18 cellular contexts compared by ENCODE assay signal in the genomic region with DNA sequence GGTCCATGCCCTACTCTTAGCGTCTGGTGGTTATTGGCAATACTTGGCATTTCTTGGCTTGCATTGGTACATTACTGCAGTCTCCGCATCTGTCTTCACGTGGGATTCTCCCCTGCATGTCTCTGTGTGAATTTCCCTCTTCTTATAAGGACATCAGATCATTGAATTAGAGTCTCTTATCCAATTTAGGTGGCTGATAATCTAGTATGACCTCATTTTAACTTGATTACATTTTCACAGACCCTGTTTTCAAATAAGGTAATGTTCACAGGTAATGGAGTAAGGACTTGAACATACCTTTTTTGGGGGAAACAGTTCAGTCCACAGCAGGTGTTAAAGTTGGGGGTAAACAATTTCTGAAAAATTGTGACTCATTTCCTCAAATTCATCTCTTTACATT. TPM values are rescaled to one million over a fixed set of nuclear protein-coding genes. Genes with fewer than 3 reads are reported as not detected.
DNase-seq lines count a peak whose midpoint lies in the region; ATAC-seq and TF ChIP-seq lines count a peak whose summit lies in the region.
"Had no signal": no experiment of that assay in that cellular context is flagged by ENCODE, and none has a peak within 500 bp of the region (broad histone marks: within the 10 kb centered on the region; RNA-seq: fewer than 3 reads in every experiment).

No MANE protein-coding gene starts in this region.

- H3K4me1 ChIP-seq in foreskin keratinocyte: peaks cover 5% of the 10 kb centered on the region
- no peaks in the 10 kb centered on the region for H3K4me1 ChIP-seq in mesendoderm (ENCODE audit: control insufficient read depth, low read depth, low read length)

- intact Hi-C loops in activated CD4-positive, alpha-beta T cell treated with anti-CD3 and anti-CD28 coated beads for 36 hours (cut with DNase I, micrococcal nuclease): no loop called here
- intact Hi-C loops in natural killer cell (cut with micrococcal nuclease) (no loop called here), sciatic nerve (cut with DNase I) (no loop called here)

- H3K9ac ChIP-seq in mesendoderm (ENCODE audit: low read length): no peak overlapping the region

- no peaks in the 10 kb centered on the region for H3K36me3 ChIP-seq in mesendoderm (ENCODE audit: control insufficient read depth, insufficient read depth, low read length)

- peaks cover 27% of the 10 kb centered on the region for H3K36me3 Mint-ChIP-seq in activated CD4-positive, alpha-beta T cell treated with anti-CD3 and anti-CD28 coated beads for 36 hours (ENCODE audit: low read depth)
- no peaks in the 10 kb centered on the region for H3K36me3 Mint-ChIP-seq in natural killer cell
- H3K36me3 Mint-ChIP-seq in natural killer cell treated with Interleukin-12 subunit alpha and Interleukin-12 subunit beta and Interleukin-15 and Interleukin-18, amount 100 ng/mL, for 72 hours: no peaks in the 10 kb centered on the region

- peaks cover 33% of the 10 kb centered on the region for H3K79me1 ChIP-seq in mesendoderm (ENCODE audit: low read length)

- TF ChIP-seq CTCF in natural killer cell (IDR thresholded peaks at IDR 0.05) (no peak), foreskin keratinocyte (conservative IDR thresholded peaks at IDR 0.05) (no peak)

- H3K23ac ChIP-seq in mesendoderm (ENCODE audit: low read length): no peak overlapping the region

- H3K56ac ChIP-seq in mesendoderm (ENCODE audit: low read length): no peak overlapping the region

- DNase-seq in activated CD4-positive, alpha-beta T cell treated with anti-CD3 and anti-CD28 coated beads for 36 hours: no peak
- DNase-seq in activated CD4-positive, alpha-beta T cell treated with anti-CD3 and anti-CD28 coated beads, Interleukin-2, amount 50 U/mL, for 48 hours: no peak
- DNase-seq in natural killer cell: no peak
- DNase-seq in natural killer cell treated with Interleukin-12 subunit alpha and Interleukin-12 subunit beta and Interleukin-15 and Interleukin-18, amount 100 ng/mL, for 72 hours (ENCODE audit: low spot score): no peak
- DNase-seq in foreskin keratinocyte: no peak
- no peak for DNase-seq in sciatic nerve (ENCODE audit: low spot score)
- no peak for DNase-seq in mesendoderm
- DNase-seq: H7, Karpas-422, MV-4-11, NCI-H1105 treated with DMSO at 0.1 percent for 48 hours, NCI-H2029 treated with DMSO at 0.1 percent for 48 hours, NCI-H226, NCI-H524 treated with DMSO at 0.1 percent for 48 hours, RPMI8226, SIG-M5 had no signal

- peaks cover 38% of the 10 kb centered on the region for H3K4me1 Mint-ChIP-seq in activated CD4-positive, alpha-beta T cell treated with anti-CD3 and anti-CD28 coated beads for 36 hours
- peaks cover 44 to 59% of the 10 kb centered on the region in 2 donors for H3K4me1 Mint-ChIP-seq in natural killer cell
- H3K4me1 Mint-ChIP-seq in natural killer cell treated with Interleukin-12 subunit alpha and Interleukin-12 subunit beta and Interleukin-15 and Interleukin-18, amount 100 ng/mL, for 72 hours (ENCODE audit: low read depth in 2 of 2): peaks cover 41 to 48% of the 10 kb centered on the region in 2 donors

- H2BK5ac ChIP-seq in mesendoderm (ENCODE audit: low read length): no peak overlapping the region

- H2BK120ac ChIP-seq in mesendoderm (ENCODE audit: low read depth, low read length): no peak overlapping the region

- H3K4me3 Mint-ChIP-seq in activated CD4-positive, alpha-beta T cell treated with anti-CD3 and anti-CD28 coated beads for 36 hours: no peak overlapping the region
- H3K4me3 Mint-ChIP-seq in natural killer cell: no peak overlapping the region
- H3K4me3 Mint-ChIP-seq in natural killer cell treated with Interleukin-12 subunit alpha and Interleukin-12 subunit beta and Interleukin-15 and Interleukin-18, amount 100 ng/mL, for 72 hours: no peak overlapping the region
- H3K4me3 Mint-ChIP-seq: IgD-negative memory B cell had no signal

- POLR2A ChIA-PET in activated CD4-positive, alpha-beta T cell treated with anti-CD3 and anti-CD28 coated beads for 36 hours (lab: Charles Lee): no interaction called here

- H3K9me3 Mint-ChIP-seq in activated CD4-positive, alpha-beta T cell treated with anti-CD3 and anti-CD28 coated beads for 36 hours (ENCODE audit: low read depth): no peaks in the 10 kb centered on the region
- H3K9me3 Mint-ChIP-seq in natural killer cell: no peaks in the 10 kb centered on the region
- H3K9me3 Mint-ChIP-seq in natural killer cell treated with Interleukin-12 subunit alpha and Interleukin-12 subunit beta and Interleukin-15 and Interleukin-18, amount 100 ng/mL, for 72 hours: no peaks in the 10 kb centered on the region
- H3K9me3 Mint-ChIP-seq: IgD-negative memory B cell had no signal

- no CpG with 5 or more reads among the region's 3 CpGs for WGBS in mesendoderm (ENCODE audit: extremely low coverage, insufficient coverage, low lambda C conversion rate)

- H2AK5ac ChIP-seq in mesendoderm (ENCODE audit: low read length): no peak overlapping the region

- no peak overlapping the region for H3K4me2 ChIP-seq in mesendoderm (ENCODE audit: low read length)

- H3K27me3 Mint-ChIP-seq in activated CD4-positive, alpha-beta T cell treated with anti-CD3 and anti-CD28 coated beads for 36 hours: no peaks in the 10 kb centered on the region
- no peaks in the 10 kb centered on the region for H3K27me3 Mint-ChIP-seq in natural killer cell (ENCODE audit: low read depth in 2 of 2)
- no peaks in the 10 kb centered on the region for H3K27me3 Mint-ChIP-seq in natural killer cell treated with Interleukin-12 subunit alpha and Interleukin-12 subunit beta and Interleukin-15 and Interleukin-18, amount 100 ng/mL, for 72 hours
- H3K27me3 Mint-ChIP-seq: IgD-negative memory B cell had no signal

- H3K27ac Mint-ChIP-seq in activated CD4-positive, alpha-beta T cell treated with anti-CD3 and anti-CD28 coated beads for 36 hours: peak overlapping the region; percentile 15
- H3K27ac Mint-ChIP-seq in natural killer cell: peak overlapping the region; percentile 6 to 72
- H3K27ac Mint-ChIP-seq in natural killer cell treated with Interleukin-12 subunit alpha and Interleukin-12 subunit beta and Interleukin-15 and Interleukin-18, amount 100 ng/mL, for 72 hours: peak overlapping the region in 1 of 2 donors; percentile 28
- H3K27ac Mint-ChIP-seq: IgD-negative memory B cell had no signal

- no peak for ATAC-seq in activated CD4-positive, alpha-beta T cell treated with anti-CD3 and anti-CD28 coated beads for 36 hours
- ATAC-seq in natural killer cell: no peak
- no peak for ATAC-seq in natural killer cell treated with Interleukin-12 subunit alpha and Interleukin-12 subunit beta and Interleukin-15 and Interleukin-18, amount 100 ng/mL, for 72 hours
- ATAC-seq in foreskin keratinocyte: no peak
- ATAC-seq in sciatic nerve: no peak

- no peak overlapping the region for H3K18ac ChIP-seq in mesendoderm (ENCODE audit: low read length)

- no peaks in the 10 kb centered on the region for H3K27me3 ChIP-seq in foreskin keratinocyte
- no peaks in the 10 kb centered on the region for H3K27me3 ChIP-seq in mesendoderm (ENCODE audit: insufficient read depth, low read length, poor library complexity)

- H3K79me2 ChIP-seq in mesendoderm (ENCODE audit: control insufficient read depth, insufficient read depth, low read length): peaks cover 45% of the 10 kb centered on the region

- CTCF ChIA-PET in activated CD4-positive, alpha-beta T cell treated with anti-CD3 and anti-CD28 coated beads for 36 hours (lab: Charles Lee): no interaction called here

- no peak overlapping the region for H3K4me3 ChIP-seq in mesendoderm (ENCODE audit: low read length)

- no peak overlapping the region for H4K8ac ChIP-seq in mesendoderm (ENCODE audit: low read depth, low read length)

- H4K5ac ChIP-seq in mesendoderm (ENCODE audit: low read length): no peak overlapping the region

- H3K4ac ChIP-seq in mesendoderm (ENCODE audit: low read depth, low read length): no peak overlapping the region

- H2BK15ac ChIP-seq in mesendoderm (replicated peaks; ENCODE audit: low read depth): no peak overlapping the region

- peak overlapping the region; percentile 44 for H3K27ac ChIP-seq in foreskin keratinocyte
- no peak overlapping the region for H3K27ac ChIP-seq in mesendoderm (ENCODE audit: low read depth, low read length)
- H3K27ac ChIP-seq: C4-2B had no signal

RNA-seq across cellular contexts. Expression of gene KIAA0232, which starts 16.6 kb away (rescaled TPM):
- 10 to 100 TPM in 1 of 2 experiments, 1 to 10 TPM in 1; 9.4 to 13.1 TPM for total RNA-seq in activated CD4-positive, alpha-beta T cell treated with anti-CD3 and anti-CD28 coated beads for 36 hours
- total RNA-seq in natural killer cell: 10 to 100 TPM; 24.7 to 30.3 (median 28.6) TPM
- 10 to 100 TPM; 19.5 to 20.6 TPM for total RNA-seq in natural killer cell treated with Interleukin-12 subunit alpha and Interleukin-12 subunit beta and Interleukin-15 and Interleukin-18, amount 100 ng/mL, for 72 hours
- 10.1 and 10.5 TPM in 2 replicates for total RNA-seq in foreskin keratinocyte
- 2.1 and 2.2 TPM in 2 replicates for polyA plus RNA-seq in foreskin keratinocyte
- 46.7 TPM for total RNA-seq in sciatic nerve
- polyA plus RNA-seq in mesendoderm (2013, experiment 1 of 2): 8.7 TPM
- 9.1 TPM for polyA plus RNA-seq in mesendoderm (2013, experiment 2 of 2)
